6 cellular contexts compared by ENCODE assay signal in the genomic region with DNA sequence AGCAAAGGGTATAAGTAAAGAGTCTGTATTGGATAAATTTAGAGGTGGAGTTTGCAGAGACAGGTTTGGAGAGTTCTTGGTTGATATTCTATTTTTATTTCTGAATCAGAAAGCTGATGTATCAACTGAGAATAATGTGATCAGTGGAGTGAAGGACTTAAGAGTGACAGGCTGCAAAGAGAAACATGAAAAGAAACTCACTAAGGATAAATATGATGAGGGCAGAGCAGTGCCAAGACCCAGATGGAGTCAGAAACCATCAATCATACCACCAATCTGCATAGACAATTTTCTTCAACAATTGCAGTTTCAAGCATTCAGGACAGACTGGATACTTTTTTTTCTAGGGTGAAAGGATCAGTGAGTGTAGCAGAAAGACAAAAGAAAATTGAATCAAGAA.
"Had no signal": no experiment of that assay in that cellular context is flagged by ENCODE, and none has a peak within 500 bp of the region (broad histone marks: within the 10 kb centered on the region; RNA-seq: fewer than 3 reads in every experiment).

No MANE protein-coding gene starts in this region.

- H3K4me3 Mint-ChIP-seq: HFFc6 had no signal

- DNase-seq: GM23248, H7, HFFc6, IMR-90 had no signal

- H3K27ac Mint-ChIP-seq: HFFc6 had no signal

- ATAC-seq: HCT116, K562 had no signal

- H3K9me3 Mint-ChIP-seq: HFFc6 had no signal
